Comparison of ENCODE assay signal across 8 cellular contexts in the genomic region with DNA sequence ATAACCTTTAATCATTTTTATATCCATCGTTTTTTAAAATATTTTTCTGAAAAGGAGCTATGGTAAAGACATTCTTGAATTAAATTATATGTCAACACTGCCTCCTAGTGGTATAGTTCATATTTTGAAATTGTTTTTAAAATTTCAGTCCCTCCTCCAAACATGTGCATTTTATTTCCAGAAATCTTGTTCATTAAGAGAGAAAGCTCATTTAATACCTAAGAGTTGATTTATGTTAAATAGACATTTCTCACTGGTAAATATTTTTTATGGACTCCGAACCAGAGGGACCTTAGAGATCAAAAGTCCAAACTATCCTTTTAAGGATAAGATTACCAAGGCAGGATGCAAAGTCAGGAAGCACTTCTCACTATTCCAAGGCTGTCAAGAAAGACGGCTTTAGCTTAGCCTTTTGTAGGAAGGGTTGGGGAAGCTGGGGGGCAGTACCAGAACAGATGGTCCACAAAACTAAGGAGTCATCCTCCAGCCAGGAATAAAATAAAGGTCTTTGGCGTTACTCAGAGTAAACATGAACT. TPM values are rescaled to one million over a fixed set of nuclear protein-coding genes. Genes with fewer than 3 reads are reported as not detected.
DNase-seq lines count a peak whose midpoint lies in the region; ATAC-seq and TF ChIP-seq lines count a peak whose summit lies in the region.

No MANE protein-coding gene starts in this region.

- H3K27me3 ChIP-seq in ascending aorta: no peaks in the 10 kb centered on the region
- H3K27me3 ChIP-seq in sigmoid colon: no peaks in the 10 kb centered on the region

- H3K4me1 ChIP-seq in ascending aorta (no peaks in the 10 kb centered on the region), sigmoid colon (peaks cover 0 to 21% (median 6%) of the 10 kb centered on the region in 4 donors)

- intact Hi-C loops in ascending aorta (cut with DNase I): loop anchor here (1.0 to 10.0 kb wide), 6 partner anchors 104 to 666 kb away; a partner anchor contains a TSS
- intact Hi-C loops in left ventricle myocardium superior (cut with micrococcal nuclease): loop anchor here (2.0 to 5.0 kb wide), 3 partner anchors 108 to 404 kb away; no protein-coding TSS in a partner anchor
- intact Hi-C loops in sigmoid colon (cut with DNase I): loop anchor here (1.0 kb wide), 3 partner anchors 108 to 331 kb away; no protein-coding TSS in a partner anchor
- intact Hi-C loops in posterior cingulate gyrus (cut with DNase I): loop anchor here (1.0 to 5.0 kb wide), 5 partner anchors 108 to 949 kb away; no protein-coding TSS in a partner anchor

- no peaks in the 10 kb centered on the region for H3K9me3 Mint-ChIP-seq in activated CD8-positive, alpha-beta memory T cell treated with anti-CD3 and anti-CD28 coated beads, Interleukin-2, amount 10 ng/mL, durations not matched to agents 7 days and 5 days (ENCODE audit: low read depth)

- H3K36me3 Mint-ChIP-seq in activated CD8-positive, alpha-beta memory T cell treated with anti-CD3 and anti-CD28 coated beads, Interleukin-2, amount 10 ng/mL, durations not matched to agents 7 days and 5 days: no peaks in the 10 kb centered on the region

- TF ChIP-seq CTCF in ascending aorta (IDR thresholded peaks at IDR 0.05) (peak in 1 of 3 experiments; percentile 38), sigmoid colon (IDR thresholded peaks at IDR 0.05) (peak in 3 of 4 experiments; percentile 24 to 44 (median 34))

- peaks cover 13% of the 10 kb centered on the region for H3K4me1 Mint-ChIP-seq in activated CD8-positive, alpha-beta memory T cell treated with anti-CD3 and anti-CD28 coated beads, Interleukin-2, amount 10 ng/mL, durations not matched to agents 7 days and 5 days

- TF ChIP-seq EP300 in sigmoid colon (IDR thresholded peaks at IDR 0.05): no peak

- no peaks in the 10 kb centered on the region for H3K9me3 ChIP-seq in ascending aorta
- no peaks in the 10 kb centered on the region for H3K9me3 ChIP-seq in sigmoid colon

- TF ChIP-seq POLR2A in sigmoid colon (IDR thresholded peaks at IDR 0.05): no peak

- peak overlapping the region; percentile 33 for H3K4me3 Mint-ChIP-seq in activated CD8-positive, alpha-beta memory T cell treated with anti-CD3 and anti-CD28 coated beads, Interleukin-2, amount 10 ng/mL, durations not matched to agents 7 days and 5 days

- WGBS in sigmoid colon, 2 donors: 2 to 10% methylated on average over 4 of the region's 4 CpGs

- DNase-seq in activated CD8-positive, alpha-beta memory T cell treated with anti-CD3 and anti-CD28 coated beads, Interleukin-2, amount 10 ng/mL, durations not matched to agents 7 days and 5 days: no peak
- DNase-seq in activated CD8-positive, alpha-beta memory T cell treated with anti-CD3 and anti-CD28 coated beads, Interleukin-2, amount 50 U/mL, for 4 hours: no peak
- DNase-seq in NCI-H2227 treated with DMSO at 0.1 percent for 48 hours (lab: John Stamatoyannopoulos, UW): peak; percentile 40
- no peak for DNase-seq in ascending aorta (ENCODE audit: low spot score in 2 of 2)
- no peak for DNase-seq in left ventricle myocardium superior
- no peak for DNase-seq in sigmoid colon
- DNase-seq in posterior cingulate gyrus: no peak

- peaks cover 3% of the 10 kb centered on the region for H3K27me3 Mint-ChIP-seq in activated CD8-positive, alpha-beta memory T cell treated with anti-CD3 and anti-CD28 coated beads, Interleukin-2, amount 10 ng/mL, durations not matched to agents 7 days and 5 days

- CTCF ChIA-PET in activated CD8-positive, alpha-beta memory T cell treated with anti-CD3 and anti-CD28 coated beads, Interleukin-2, amount 10 ng/mL, durations not matched to agents 7 days and 5 days (lab: Charles Lee): interaction anchor here (0.6 to 8.5 kb wide), 55 partner anchors 10 to 1348 kb away, joined by 3 to 251 read pairs (median 4); a partner anchor contains a TSS

- H3K27ac ChIP-seq in ascending aorta (peak overlapping the region; percentile 81 to 85), sigmoid colon (peak overlapping the region; percentile 68 to 85 (median 83))

- ATAC-seq in activated CD8-positive, alpha-beta memory T cell treated with anti-CD3 and anti-CD28 coated beads, Interleukin-2, amount 10 ng/mL, durations not matched to agents 7 days and 5 days: no peak
- ATAC-seq in left ventricle myocardium superior (peak; percentile 63), GM19351 (IDR thresholded peaks at IDR 0.05; ENCODE audit: unreplicated experiment) (no peak)

- H3K27ac Mint-ChIP-seq in activated CD8-positive, alpha-beta memory T cell treated with anti-CD3 and anti-CD28 coated beads, Interleukin-2, amount 10 ng/mL, durations not matched to agents 7 days and 5 days: no peak overlapping the region

- peak overlapping the region; percentile 36 to 60 for H3K4me3 ChIP-seq in ascending aorta
- peak overlapping the region; percentile 9 to 42 (median 33) for H3K4me3 ChIP-seq in sigmoid colon

- H3K36me3 ChIP-seq in ascending aorta (no peaks in the 10 kb centered on the region), sigmoid colon (no peaks in the 10 kb centered on the region)

RNA-seq across cellular contexts. Expression of a gene that starts 21.6 kb away (rescaled TPM):
- not detected for total RNA-seq in activated CD8-positive, alpha-beta memory T cell treated with anti-CD3 and anti-CD28 coated beads, Interleukin-2, amount 10 ng/mL, durations not matched to agents 7 days and 5 days
- total RNA-seq in ascending aorta (not detected), left ventricle myocardium superior (not detected), sigmoid colon (1 to 10 TPM in 1 of 4 donors, under 1 TPM in 3; 0.33 to 6.6 (median 0.38) TPM)
- under 1 TPM in 1 of 3 donors, not detected in 2; 0.04 TPM for polyA plus RNA-seq in sigmoid colon
